25 cellular contexts compared by ENCODE assay signal in the genomic region with DNA sequence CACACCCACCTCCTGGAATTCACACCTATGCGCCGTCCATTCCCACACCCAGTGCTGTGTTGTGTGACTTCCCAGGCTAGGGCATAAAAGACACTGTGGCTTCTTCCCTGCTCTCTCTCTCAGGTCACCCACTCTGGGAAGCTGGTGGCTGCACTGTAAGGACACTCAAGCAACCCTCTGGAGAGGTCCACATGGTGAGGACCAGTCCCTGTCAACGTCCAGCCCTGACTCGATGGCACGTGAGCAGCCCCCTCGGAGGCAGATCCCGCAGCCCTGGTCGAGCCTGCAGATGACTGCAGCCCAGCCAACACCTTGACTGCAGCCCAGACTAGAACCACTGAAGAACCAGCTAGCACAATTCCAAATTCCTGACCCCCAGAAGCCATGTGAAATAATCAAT. TPM values are rescaled to one million over a fixed set of nuclear protein-coding genes. Genes with fewer than 3 reads are reported as not detected.
"Had no signal": no experiment of that assay in that cellular context is flagged by ENCODE, and none has a peak within 500 bp of the region (broad histone marks: within the 10 kb centered on the region; RNA-seq: fewer than 3 reads in every experiment).

No MANE protein-coding gene starts in this region.

- H3K27ac ChIP-seq: ascending aorta, body of pancreas, Peyer's patch, SJCRH30 had no signal

- H3K4me3 Mint-ChIP-seq: activated naive CD8-positive, alpha-beta T cell treated with anti-CD3 and anti-CD28 coated beads, Interleukin-2, amount 50 U/mL, for 24 hours; T-helper 2 cell treated with Interferon-gamma antibody and Interleukin-4, amounts not matched to agents 5 μg/mL and 100 μg/mL, for 36 hours had no signal

- H3K27ac Mint-ChIP-seq: activated naive CD4-positive, alpha-beta T cell treated with anti-CD3 and anti-CD28 coated beads, Interleukin-2, amount 50 U/mL, for 72 hours; activated naive CD8-positive, alpha-beta T cell treated with anti-CD3 and anti-CD28 coated beads, Interleukin-2, amount 50 U/mL, for 24 hours; T-helper 2 cell treated with Interferon-gamma antibody and Interleukin-4, amounts not matched to agents 5 μg/mL and 100 μg/mL, for 36 hours had no signal

- ATAC-seq: activated naive CD4-positive, alpha-beta T cell treated with anti-CD3 and anti-CD28 coated beads, Interleukin-2, amount 50 U/mL, for 72 hours; activated naive CD8-positive, alpha-beta T cell treated with anti-CD3 and anti-CD28 coated beads, Interleukin-2, amount 50 U/mL, for 24 hours; body of pancreas; K562; SK-N-SH treated with all-trans-retinoic acid at 6 μM for 48 hours had no signal

- H3K36me3 ChIP-seq: SJCRH30 had no signal

- H3K9me3 ChIP-seq: ascending aorta, body of pancreas, Peyer's patch, SJCRH30 had no signal

- H3K36me3 Mint-ChIP-seq: activated naive CD4-positive, alpha-beta T cell treated with anti-CD3 and anti-CD28 coated beads, Interleukin-2, amount 50 U/mL, for 72 hours had no signal

- H3K4me1 ChIP-seq: ascending aorta, body of pancreas, SJCRH30 had no signal

- H3K27me3 Mint-ChIP-seq: activated naive CD8-positive, alpha-beta T cell treated with anti-CD3 and anti-CD28 coated beads, Interleukin-2, amount 50 U/mL, for 24 hours had no signal

- H3K9me3 Mint-ChIP-seq: activated naive CD4-positive, alpha-beta T cell treated with anti-CD3 and anti-CD28 coated beads, Interleukin-2, amount 50 U/mL, for 72 hours; activated naive CD8-positive, alpha-beta T cell treated with anti-CD3 and anti-CD28 coated beads, Interleukin-2, amount 50 U/mL, for 24 hours; T-helper 2 cell treated with Interferon-gamma antibody and Interleukin-4, amounts not matched to agents 5 μg/mL and 100 μg/mL, for 36 hours had no signal

- H3K4me3 ChIP-seq: ascending aorta, body of pancreas, K562, Peyer's patch, SJCRH30 had no signal

- DNase-seq: activated CD4-positive, alpha-beta T cell treated with anti-CD3 and anti-CD28 coated beads for 48 hours; activated CD4-positive, alpha-beta T cell treated with anti-CD3 and anti-CD28 coated beads, Interleukin-2, amount 50 U/mL, for 48 hours; activated CD4-positive, CD25-positive, alpha-beta regulatory T cell treated with anti-CD3 and anti-CD28 coated beads, Interleukin-2, amount 50 U/mL, for 72 hours; activated naive CD4-positive, alpha-beta T cell treated with Interleukin-2 at 50 U/mL for 16 hours; activated naive CD8-positive, alpha-beta T cell treated with anti-CD3 and anti-CD28 coated beads, Interleukin-2, amount 50 U/mL, for 24 hours; activated T-cell treated with anti-CD3 and anti-CD28 coated beads for 4 hours; amniotic stem cell; body of pancreas; Karpas-422; MM.1S; NCI-H1105; NCI-H1436; NCI-H187 treated with DMSO at 0.1 percent for 48 hours; NCI-H2081 treated with DMSO at 0.1 percent for 48 hours; NCI-H446; NCI-H524; Right ventricle myocardium superior; SJCRH30; SW 1271 had no signal

- H3K27me3 ChIP-seq: ascending aorta, body of pancreas, Peyer's patch had no signal

RNA-seq across cellular contexts. Expression of a gene that starts 39.3 kb away (rescaled TPM):
- total RNA-seq: ascending aorta, body of pancreas, K562, Peyer's patch, Right ventricle myocardium superior, SJCRH30 had no signal

RNA-seq across cellular contexts. Expression of a gene that starts 59.2 kb away (rescaled TPM):
- total RNA-seq: SJCRH30 had no signal
